In the genomic region with DNA sequence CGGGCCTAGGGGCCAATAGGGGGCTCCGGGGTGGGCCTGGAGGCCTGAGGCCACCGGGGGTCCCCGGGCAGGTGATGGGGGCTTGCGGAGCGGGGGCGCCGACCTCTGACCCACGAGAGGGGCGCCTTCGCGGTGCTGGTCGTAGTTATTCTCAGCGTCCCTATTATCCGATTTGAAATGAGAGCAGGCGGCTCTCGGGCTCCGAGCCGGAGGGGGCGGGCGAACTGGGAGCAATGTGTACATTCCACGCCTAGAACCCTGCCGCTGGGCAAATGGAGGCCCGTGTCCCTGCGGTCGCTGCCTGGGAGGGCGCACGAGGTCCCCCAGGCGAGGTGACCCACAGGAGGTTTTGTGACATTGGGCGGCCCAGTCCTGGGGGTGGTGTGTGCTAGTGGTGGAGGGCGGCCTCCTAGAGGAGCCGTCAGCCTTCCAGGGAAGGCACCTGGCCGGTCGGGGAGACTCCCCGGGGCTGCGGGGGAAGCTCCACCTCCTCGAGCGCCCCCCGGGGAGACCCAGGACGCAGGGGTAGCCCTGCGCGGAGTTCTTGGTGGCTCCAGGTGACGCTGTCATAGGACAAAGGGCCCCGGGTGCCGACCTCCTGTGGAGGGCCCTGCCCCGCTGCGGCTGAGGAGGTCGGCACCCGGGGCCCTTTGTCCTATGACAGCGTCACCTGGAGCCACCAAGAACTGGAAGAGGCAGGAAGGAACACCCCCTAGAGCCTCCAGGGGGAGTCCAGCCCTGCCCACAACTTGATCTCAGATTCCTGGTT, we compare ENCODE assay signal across 8 cellular contexts.
DNase-seq lines count a peak whose midpoint lies in the region; ATAC-seq and TF ChIP-seq lines count a peak whose summit lies in the region.

No MANE protein-coding gene starts in this region.

- H3K27ac ChIP-seq in tibial artery = peak overlapping the region; percentile 91 to 96

- no TSS peak for BruUV-seq in Calu3 (replicated peaks; lab: Mats Ljungman, UMichigan)

- peak overlapping the region; percentile 92 for H3K4me3 Mint-ChIP-seq in Calu3 (ENCODE audit: low read depth, unreplicated experiment)
- peak overlapping the region; percentile 57 to 98 (median 74) for H3K4me3 Mint-ChIP-seq in naive thymus-derived CD8-positive, alpha-beta T cell

- peak overlapping the region; percentile 82 to 85 for H3K4me3 ChIP-seq in tibial artery

- CTCF ChIA-PET in Calu3 (lab: Charles Lee) = interaction anchor here (0.6 kb wide), 1 partner anchor 941 kb away, joined by 5 read pairs; no protein-coding TSS in a partner anchor

- intact Hi-C loops in Calu3 (cut with micrococcal nuclease; ENCODE audit: unreplicated experiment) = no loop called here
- intact Hi-C loops in tibial artery (cut with DNase I; ENCODE audit: low total_unique reads) = no loop called here

- H3K27me3 ChIP-seq in tibial artery = no peaks in the 10 kb centered on the region

- H3K9me3 Mint-ChIP-seq in Calu3 (ENCODE audit: low read depth, unreplicated experiment) = no peaks in the 10 kb centered on the region
- H3K9me3 Mint-ChIP-seq in naive thymus-derived CD8-positive, alpha-beta T cell = peaks cover 0 to 2% (median 0%) of the 10 kb centered on the region in 9 donors

- no peak for TF ChIP-seq CTCF in Calu3 (IDR thresholded peaks at IDR 0.05; ENCODE audit: unreplicated experiment)
- no peak for TF ChIP-seq CTCF in tibial artery (IDR thresholded peaks at IDR 0.05)

- H3K4me1 ChIP-seq in tibial artery = peaks cover 0 to 20% (median 6%) of the 10 kb centered on the region in 4 donors

- H3K27ac Mint-ChIP-seq in Calu3 (ENCODE audit: unreplicated experiment) = peak overlapping the region; percentile 77
- peak overlapping the region in 9 of 10 donors; percentile 44 to 92 (median 87) for H3K27ac Mint-ChIP-seq in naive thymus-derived CD8-positive, alpha-beta T cell

- H3K36me3 ChIP-seq in tibial artery = no peaks in the 10 kb centered on the region

- DNase-seq in Calu3 = peak; percentile 59
- peak; percentile 22 for DNase-seq in GOT3 (lab: John Stamatoyannopoulos, UW)
- DNase-seq in NCI-H524 (lab: John Stamatoyannopoulos, UW) = peak; percentile 13 to 60
- peak; percentile 13 for DNase-seq in activated T-cell treated with anti-CD3 and anti-CD28 coated beads for 24 hours (ENCODE audit: low read depth)
- peak in 9 of 10 donors; percentile 2 to 62 (median 22) for DNase-seq in naive thymus-derived CD8-positive, alpha-beta T cell
- peak; percentile 42 to 67 for DNase-seq in tibial artery
- no peak for DNase-seq in occipital lobe (lab: John Stamatoyannopoulos, UW)

- no peaks in the 10 kb centered on the region for H3K4me1 Mint-ChIP-seq in Calu3 (ENCODE audit: low read depth, unreplicated experiment)
- H3K4me1 Mint-ChIP-seq in naive thymus-derived CD8-positive, alpha-beta T cell = peaks cover 4 to 18% (median 10%) of the 10 kb centered on the region in 4 donors

- H3K36me3 Mint-ChIP-seq in Calu3 (ENCODE audit: insufficient read depth, unreplicated experiment) = peaks cover 26% of the 10 kb centered on the region
- no peaks in the 10 kb centered on the region for H3K36me3 Mint-ChIP-seq in naive thymus-derived CD8-positive, alpha-beta T cell

- POLR2A ChIA-PET in naive thymus-derived CD8-positive, alpha-beta T cell (lab: Charles Lee) = interaction anchor here (1.2 kb wide), 1 partner anchor 169 kb away, joined by 3 read pairs; no protein-coding TSS in a partner anchor

- ATAC-seq in esophagus mucosa = peak; percentile 13
- no peak for ATAC-seq in naive thymus-derived CD8-positive, alpha-beta T cell

- H3K27me3 Mint-ChIP-seq in Calu3 (ENCODE audit: unreplicated experiment) = no peaks in the 10 kb centered on the region
- no peaks in the 10 kb centered on the region for H3K27me3 Mint-ChIP-seq in naive thymus-derived CD8-positive, alpha-beta T cell

- no peaks in the 10 kb centered on the region for H3K9me3 ChIP-seq in tibial artery
